ENCODE assay signal across 21 cellular contexts in genomic region chr11:47105541-47105940, GRCh38.
DNase-seq lines count a peak whose midpoint lies in the region; ATAC-seq and TF ChIP-seq lines count a peak whose summit lies in the region.
"Had no signal": no experiment of that assay in that cellular context is flagged by ENCODE, and none has a peak within 500 bp of the region (broad histone marks: within the 10 kb centered on the region; RNA-seq: fewer than 3 reads in every experiment).

No MANE protein-coding gene starts in this region.

- no peaks in the 10 kb centered on the region for H4K20me1 ChIP-seq in OCI-LY1 (ENCODE audit: insufficient read depth, low read length)
- H4K20me1 ChIP-seq in neural progenitor cell (ENCODE audit: low read depth) = no peaks in the 10 kb centered on the region

- peaks cover 4% of the 10 kb centered on the region for H3K4me1 Mint-ChIP-seq in activated naive CD8-positive, alpha-beta T cell treated with anti-CD3 and anti-CD28 coated beads for 36 hours
- peaks cover 76% of the 10 kb centered on the region for H3K4me1 Mint-ChIP-seq in neural progenitor cell

- peak overlapping the region; percentile 76; the same call in 1 of the 2 replicates for H3K4me2 ChIP-seq in OCI-LY1 (ENCODE audit: low read length)
- H3K4me2 ChIP-seq in neural progenitor cell = no peak overlapping the region

- H3K4me3 Mint-ChIP-seq in activated naive CD8-positive, alpha-beta T cell treated with anti-CD3 and anti-CD28 coated beads for 36 hours = no peak overlapping the region
- H3K4me3 Mint-ChIP-seq in neural progenitor cell = no peak overlapping the region
- H3K4me3 Mint-ChIP-seq: H9, HFFc6 had no signal

- H3K27ac ChIP-seq in OCI-LY1 (ENCODE audit: low read depth, low read length, poor library complexity, severe bottlenecking) (peak overlapping the region; percentile 99), cingulate gyrus (ENCODE audit: low read depth, low read length) (peak overlapping the region; percentile 25), muscle layer of duodenum (ENCODE audit: low read length) (peak overlapping the region; percentile 31), neural progenitor cell (no peak overlapping the region)
- H3K27ac ChIP-seq: HL-60 had no signal

- H3K4me1 ChIP-seq in OCI-LY1 (ENCODE audit: insufficient read depth, low read length, severe bottlenecking) (peaks cover 74% of the 10 kb centered on the region), muscle layer of duodenum (ENCODE audit: control insufficient read depth in 1 of 2, insufficient read depth in 2 of 2, low read length in 2 of 2) (peaks cover 8 to 11% of the 10 kb centered on the region in 2 donors), neural progenitor cell (peaks cover 67% of the 10 kb centered on the region)
- H3K4me1 ChIP-seq: BE2C had no signal

- no peak overlapping the region; the same call in 1 of the 2 replicates for H3K9ac ChIP-seq in OCI-LY1 (ENCODE audit: low read length)
- no peak overlapping the region for H3K9ac ChIP-seq in neural progenitor cell

- H3K27me3 ChIP-seq in OCI-LY1 (ENCODE audit: insufficient read depth, low read length) (no peaks in the 10 kb centered on the region), muscle layer of duodenum (ENCODE audit: low read depth, low read length) (no peaks in the 10 kb centered on the region), neural progenitor cell (no peaks in the 10 kb centered on the region)
- H3K27me3 ChIP-seq: BE2C had no signal

- H2AFZ ChIP-seq in OCI-LY1 (ENCODE audit: low read length) = no peak overlapping the region
- H2AFZ ChIP-seq in neural progenitor cell (replicated peaks) = no peak overlapping the region

- no peak for DNase-seq in activated naive CD8-positive, alpha-beta T cell treated with anti-CD3 and anti-CD28 coated beads for 36 hours
- DNase-seq in neural progenitor cell (ENCODE audit: low spot score) = no peak
- DNase-seq: BE2C, H9, HFFc6, KG1, NCI-H1092 treated with DMSO at 0.1 percent for 48 hours, NCI-H1436 treated with DMSO at 0.1 percent for 48 hours, NCI-H2029, NCI-H2171, NCI-H345, NCI-H524 treated with DMSO at 0.1 percent for 48 hours, PC-3, SHP77 had no signal

- H3K36me3 Mint-ChIP-seq in activated naive CD8-positive, alpha-beta T cell treated with anti-CD3 and anti-CD28 coated beads for 36 hours = no peaks in the 10 kb centered on the region
- no peaks in the 10 kb centered on the region for H3K36me3 Mint-ChIP-seq in neural progenitor cell

- H3K79me2 ChIP-seq in OCI-LY1 (ENCODE audit: insufficient read depth, low read length) (no peaks in the 10 kb centered on the region), neural progenitor cell (ENCODE audit: low read depth) (no peaks in the 10 kb centered on the region)

- no peaks in the 10 kb centered on the region for H3K9me3 ChIP-seq in OCI-LY1 (ENCODE audit: low read length)
- H3K9me3 ChIP-seq in muscle layer of duodenum (ENCODE audit: control insufficient read depth in 1 of 2, low read length in 2 of 2) = no peaks in the 10 kb centered on the region
- H3K9me3 ChIP-seq in neural progenitor cell (ENCODE audit: low read depth) = no peaks in the 10 kb centered on the region
- H3K9me3 ChIP-seq: BE2C had no signal

- no peak overlapping the region for H3K27ac Mint-ChIP-seq in activated naive CD8-positive, alpha-beta T cell treated with anti-CD3 and anti-CD28 coated beads for 36 hours
- H3K27ac Mint-ChIP-seq in neural progenitor cell = no peak overlapping the region
- H3K27ac Mint-ChIP-seq: HFFc6 had no signal

- H3K27me3 Mint-ChIP-seq in activated naive CD8-positive, alpha-beta T cell treated with anti-CD3 and anti-CD28 coated beads for 36 hours = no peaks in the 10 kb centered on the region
- H3K27me3 Mint-ChIP-seq in neural progenitor cell (ENCODE audit: insufficient read depth, low read depth) = no peaks in the 10 kb centered on the region

- ATAC-seq in HG03432 (IDR thresholded peaks at IDR 0.05; ENCODE audit: unreplicated experiment) = no peak
- no peak for ATAC-seq in HG03469 (IDR thresholded peaks at IDR 0.05; ENCODE audit: unreplicated experiment)
- ATAC-seq: HepG2, PC-3 had no signal

- H3F3A ChIP-seq in OCI-LY1 (ENCODE audit: insufficient read depth, low read length) (no peaks in the 10 kb centered on the region), neural progenitor cell (ENCODE audit: low read depth) (peaks cover 44% of the 10 kb centered on the region)

- H3K36me3 ChIP-seq in OCI-LY1 (ENCODE audit: insufficient read depth, low read length) = no peaks in the 10 kb centered on the region
- no peaks in the 10 kb centered on the region for H3K36me3 ChIP-seq in muscle layer of duodenum (ENCODE audit: control insufficient read depth in 1 of 2, insufficient read depth in 2 of 2, low read length in 2 of 2)
- no peaks in the 10 kb centered on the region for H3K36me3 ChIP-seq in neural progenitor cell
- H3K36me3 ChIP-seq: BE2C had no signal

- H3K4me3 ChIP-seq in OCI-LY1 (ENCODE audit: low read depth, low read length, poor library complexity, severe bottlenecking) (no peak overlapping the region), muscle layer of duodenum (ENCODE audit: low read depth in 1 of 2, low read length in 2 of 2) (no peak overlapping the region), neural progenitor cell (no peak overlapping the region)

- H3K9me3 Mint-ChIP-seq in activated naive CD8-positive, alpha-beta T cell treated with anti-CD3 and anti-CD28 coated beads for 36 hours = no peaks in the 10 kb centered on the region
- no peaks in the 10 kb centered on the region for H3K9me3 Mint-ChIP-seq in neural progenitor cell
- H3K9me3 Mint-ChIP-seq: H9, HFFc6 had no signal

- TF ChIP-seq CTCF in OCI-LY1 (IDR thresholded peaks at IDR 0.05; ENCODE audit: low read length) = no peak
- TF ChIP-seq CTCF in neural progenitor cell (IDR thresholded peaks at IDR 0.05) = no peak

- H3K9me2 ChIP-seq in OCI-LY1 (ENCODE audit: low read depth, low read length) = no peaks in the 10 kb centered on the region
